ENCODE assay signal across 12 cellular contexts in the genomic region with DNA sequence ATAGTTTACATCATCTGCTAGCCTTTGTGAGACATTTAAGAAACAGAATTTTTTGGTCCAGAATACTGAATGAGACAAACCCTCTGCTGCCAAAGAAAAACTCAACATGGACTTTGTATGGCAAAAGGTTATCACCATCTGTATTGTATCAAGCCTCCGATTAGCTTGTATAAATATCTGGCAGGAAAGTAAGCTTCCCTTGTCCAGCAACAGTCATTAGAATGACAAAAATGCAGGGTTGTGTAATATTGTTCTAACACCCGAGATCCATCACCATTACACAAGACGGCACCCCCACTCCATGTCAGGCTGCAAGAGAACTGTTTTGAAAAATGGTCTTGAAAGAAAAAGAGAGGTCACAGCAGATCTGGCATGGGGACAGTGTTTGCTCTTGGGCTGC. TPM values are rescaled to one million over a fixed set of nuclear protein-coding genes. Genes with fewer than 3 reads are reported as not detected.
DNase-seq lines count a peak whose midpoint lies in the region; ATAC-seq, FAIRE-seq and TF ChIP-seq lines count a peak whose summit lies in the region.
"Had no signal": no experiment of that assay in that cellular context is flagged by ENCODE, and none has a peak within 500 bp of the region (broad histone marks: within the 10 kb centered on the region; RNA-seq: fewer than 3 reads in every experiment).

No MANE protein-coding gene starts in this region.

- DNase-seq in GM04503 (ENCODE audit: low read depth) (peak; percentile 86), mammary epithelial cell (peak; percentile 29), hepatic stellate cell (ENCODE audit: low spot score) (peak; percentile 54), skeletal muscle cell (ENCODE audit: low read depth) (peak; percentile 80), H54 (ENCODE audit: insufficient read length, low spot score) (no peak)
- no peak for DNase-seq in stimulated activated CD4-positive, alpha-beta T cell treated with anti-CD3 and anti-CD28 coated beads, Interleukin-2, amount 100 ng/mL, for 48 hours
- DNase-seq in stimulated activated CD4-positive, alpha-beta T cell treated with anti-CD3 and anti-CD28 coated beads, Interleukin-4, amount 100 ng/mL, for 4 hours, result no peak
- no peak for DNase-seq in CD4-positive, alpha-beta T cell
- DNase-seq: effector CD4-positive, alpha-beta T cell; NCI-H82; stimulated activated CD4-positive, alpha-beta T cell treated with anti-CD3 and anti-CD28 coated beads, Interleukin-2, amount 100 ng/mL, for 24 hours had no signal

- FAIRE-seq in H54 (lab: Jason Lieb, UNC), result no peak

- H3K27me3 ChIP-seq in mammary epithelial cell (ENCODE audit: insufficient read depth, low read length), result no peaks in the 10 kb centered on the region
- H3K27me3 ChIP-seq in CD4-positive, alpha-beta T cell (ENCODE audit: control insufficient read depth, insufficient read depth, low read length), result no peaks in the 10 kb centered on the region

- H3K27ac Mint-ChIP-seq in CD4-positive, alpha-beta T cell, result no peak overlapping the region

- TF ChIP-seq CTCF in mammary epithelial cell (conservative IDR thresholded peaks at IDR 0.05 in 1 of 2, IDR thresholded peaks at IDR 0.05 in 1 of 2; ENCODE audit: extremely low read depth in 1 of 2, insufficient read depth in 1 of 2, low read depth in 1 of 2, low read length in 2 of 2), result no peak
- TF ChIP-seq CTCF in CD4-positive, alpha-beta T cell (IDR thresholded peaks at IDR 0.05), result no peak

- no peak for ATAC-seq in CD4-positive, alpha-beta T cell (ENCODE audit: poor library complexity)

- no peak for TF ChIP-seq POLR2A in H54 (IDR thresholded peaks at IDR 0.05; ENCODE audit: low read depth, low read length)

- no peak overlapping the region for H3K27ac ChIP-seq in mammary epithelial cell (ENCODE audit: insufficient read depth, low read depth, low read length)
- no peak overlapping the region for H3K27ac ChIP-seq in CD4-positive, alpha-beta T cell (ENCODE audit: low read depth, low read length)

- no peaks in the 10 kb centered on the region for H3K36me3 ChIP-seq in mammary epithelial cell (ENCODE audit: insufficient read depth, low read length)

- H3K9me3 Mint-ChIP-seq in CD4-positive, alpha-beta T cell, result no peaks in the 10 kb centered on the region

- CTCF ChIA-PET in mammary epithelial cell (lab: Charles Lee; ENCODE audit: low non-redundant PET), result no interaction called here
- CTCF ChIA-PET in CD4-positive, alpha-beta T cell (lab: Charles Lee), result no interaction called here

- no peak overlapping the region for H3K4me3 ChIP-seq in mammary epithelial cell (replicated peaks in 1 of 3; ENCODE audit: insufficient read depth in 1 of 3, low read depth in 2 of 3, low read length in 3 of 3)
- no peak overlapping the region for H3K4me3 ChIP-seq in skeletal muscle cell (ENCODE audit: low read depth, low read length)

- no TSS peak for BruUV-seq in mammary epithelial cell (replicated peaks; lab: Mats Ljungman, UMichigan)

- H3K4me1 ChIP-seq in mammary epithelial cell (ENCODE audit: insufficient read depth, low read length), result peaks cover 3% of the 10 kb centered on the region

- H3K4me1 Mint-ChIP-seq in CD4-positive, alpha-beta T cell (ENCODE audit: low read depth), result no peaks in the 10 kb centered on the region

- dilution Hi-C loops in mammary epithelial cell (cut with HindIII; ENCODE audit: low sequenced_read_pairs), result no loop called here

- no peaks in the 10 kb centered on the region for H3K36me3 Mint-ChIP-seq in CD4-positive, alpha-beta T cell (ENCODE audit: low read depth)

- no peak overlapping the region for H3K9ac ChIP-seq in mammary epithelial cell (ENCODE audit: insufficient read depth, low read length)

- no peaks in the 10 kb centered on the region for H4K20me1 ChIP-seq in mammary epithelial cell (ENCODE audit: insufficient read depth, low read length)

- peak overlapping the region; percentile 6 for H2AFZ ChIP-seq in mammary epithelial cell (ENCODE audit: low read depth, low read length)

- 0% methylated on average over 3 of the region's 3 CpGs for WGBS in mammary epithelial cell (ENCODE audit: low coverage, missing lambda C conversion rate)

- no peaks in the 10 kb centered on the region for H3K27me3 Mint-ChIP-seq in CD4-positive, alpha-beta T cell

- in situ Hi-C loops in mammary epithelial cell (cut with MboI; ENCODE audit: low sequenced_read_pairs in 2 of 2), result no loop called here

- peak overlapping the region; percentile 15 for H3K4me2 ChIP-seq in mammary epithelial cell (ENCODE audit: insufficient read depth, low read depth, low read length)

- H3K79me2 ChIP-seq in mammary epithelial cell (ENCODE audit: insufficient read depth, low read length), result no peaks in the 10 kb centered on the region

- intact Hi-C loops in mammary epithelial cell (cut with micrococcal nuclease), result no loop called here
- intact Hi-C loops in CD4-positive, alpha-beta T cell (cut with DNase I, micrococcal nuclease), result no loop called here

- POLR2A ChIA-PET in CD4-positive, alpha-beta T cell (lab: Charles Lee), result no interaction called here

- no peaks in the 10 kb centered on the region for H3K9me3 ChIP-seq in mammary epithelial cell (replicated peaks; ENCODE audit: insufficient read depth, low read length)
- no peaks in the 10 kb centered on the region for H3K9me3 ChIP-seq in CD4-positive, alpha-beta T cell (ENCODE audit: control insufficient read depth, low read length)

- H3K4me3 Mint-ChIP-seq in CD4-positive, alpha-beta T cell, result no peak overlapping the region

RNA-seq across cellular contexts. Expression of gene SVEP1, which starts 23.6 kb away (rescaled TPM):
- total RNA-seq in mammary epithelial cell, result 10 to 100 TPM in 1 of 2 donors, 1 to 10 TPM in 1; 4.5 to 29.8 TPM
- 1.2 TPM for polyA plus RNA-seq in mammary epithelial cell
- polyA minus RNA-seq in mammary epithelial cell, result 8.5 TPM
- not detected for total RNA-seq in CD4-positive, alpha-beta T cell
- total RNA-seq: T-helper 2 cell treated with Interferon-gamma antibody and Interleukin-4, amounts not matched to agents 100 ng/mL and 5 ng/mL, for 36 hours had no signal

Comparison
In these comparisons a context has a peak if more than half of its experiments do, and no peak if none do; other contexts are left out.
1. DNase-seq: peak in GM04503 (single experiment), mammary epithelial cell (single experiment), hepatic stellate cell (single experiment) and skeletal muscle cell (single experiment); none in stimulated activated CD4-positive, alpha-beta T cell treated with anti-CD3 and anti-CD28 coated beads, Interleukin-2, amount 100 ng/mL, for 48 hours (0 of 2), stimulated activated CD4-positive, alpha-beta T cell treated with anti-CD3 and anti-CD28 coated beads, Interleukin-4, amount 100 ng/mL, for 4 hours (0 of 2), H54 (single experiment) and CD4-positive, alpha-beta T cell (0 of 10).
2. RNA of gene SVEP1, which starts 23.6 kb away (total RNA-seq): 4.5 to 29.8 TPM in mammary epithelial cell; not detected in CD4-positive, alpha-beta T cell; every median in the first group is over 4 times any median in the second.